ENCODE assay signal across 1 cellular context in genomic region chr17:44865231-44865660, GRCh38.
TF ChIP-seq lines count a peak whose summit lies in the region.

No MANE protein-coding gene starts in this region.

TF ChIP-seq in SK-N-SH, 30 proteins besides CTCF, POLR2A, EP300 and RAD21 (continued from another document):
- TF ChIP-seq GATA2 (CRISPR knock-in tag; IDR thresholded peaks at IDR 0.05) = no peak
- no peak for TF ChIP-seq POLR2AphosphoS5 (IDR thresholded peaks at IDR 0.05; ENCODE audit: low read depth, low read length)
- no peak for TF ChIP-seq RCOR1 (IDR thresholded peaks at IDR 0.05; ENCODE audit: low read length)
- TF ChIP-seq REST (IDR thresholded peaks at IDR 0.05; ENCODE audit: low read depth, low read length) = no peak
- no peak for TF ChIP-seq FOXJ3 (CRISPR knock-in tag; IDR thresholded peaks at IDR 0.05)
- TF ChIP-seq CHD2 (IDR thresholded peaks at IDR 0.05; ENCODE audit: low read length, partially characterized antibody) = no peak
- TF ChIP-seq USF1 (IDR thresholded peaks at IDR 0.05; ENCODE audit: borderline replicate concordance, low read depth) = no peak
- no peak for TF ChIP-seq TEAD4 (IDR thresholded peaks at IDR 0.05; ENCODE audit: borderline replicate concordance, insufficient read depth)
- TF ChIP-seq GABPA (IDR thresholded peaks at IDR 0.05; ENCODE audit: low read depth) = no peak
- no peak for TF ChIP-seq ZBTB33 (IDR thresholded peaks at IDR 0.05; ENCODE audit: borderline replicate concordance, low read depth)
- peak; percentile 51; the same call in 1 of the 2 replicates for TF ChIP-seq SIN3A (IDR thresholded peaks at IDR 0.05; ENCODE audit: borderline replicate concordance, low read depth, low read length)
- TF ChIP-seq TCF12 (IDR thresholded peaks at IDR 0.05) = no peak
- TF ChIP-seq RFX5 (IDR thresholded peaks at IDR 0.05; ENCODE audit: low read length) = 0 out of 2 replicates have a peak, but pooled peaks have one; percentile 18
- TF ChIP-seq FOXM1 (IDR thresholded peaks at IDR 0.05; ENCODE audit: low read depth) = no peak
